In the genomic region with DNA sequence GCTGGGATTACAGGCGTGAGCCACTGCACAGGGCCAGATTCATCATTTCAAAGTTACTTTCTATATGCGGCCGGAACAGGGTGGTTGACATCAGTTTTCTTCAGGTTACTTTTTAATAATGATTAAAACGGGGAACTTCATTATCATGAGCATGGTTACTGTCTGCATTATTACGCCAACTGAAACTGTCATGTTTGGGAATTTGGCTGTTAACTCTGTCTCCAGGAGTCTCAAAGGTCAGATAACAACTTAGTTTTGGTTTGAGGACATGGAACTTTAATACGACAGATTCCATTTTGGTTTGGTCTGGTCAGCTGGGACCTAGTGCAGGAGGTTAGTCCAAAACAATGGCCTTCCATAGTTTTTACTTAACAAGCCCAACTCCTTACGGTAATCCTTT, we compare ENCODE assay signal across 10 cellular contexts. TPM values are rescaled to one million over a fixed set of nuclear protein-coding genes. Genes with fewer than 3 reads are reported as not detected.
"Had no signal": no experiment of that assay in that cellular context is flagged by ENCODE, and none has a peak within 500 bp of the region (broad histone marks: within the 10 kb centered on the region; RNA-seq: fewer than 3 reads in every experiment).

No MANE protein-coding gene starts in this region.

- H3K27ac ChIP-seq: GM23248 had no signal

- H3K9ac ChIP-seq: GM23248 had no signal

- H3K4me1 ChIP-seq: HAP-1 had no signal

- H3K4me3 ChIP-seq: GM23248, HAP-1 had no signal

- H3K36me3 ChIP-seq: HAP-1 had no signal

- H3K9me3 ChIP-seq: HAP-1 had no signal

- ATAC-seq: HCT116 had no signal

- H2AFZ ChIP-seq: GM23248 had no signal

- DNase-seq: GM23248, GOT3, H7, HFFc6, KBM-7 had no signal

RNA-seq across cellular contexts. Expression of gene CYP8B1, which starts 8.5 kb away (rescaled TPM):
- total RNA-seq: GM23248, H4, H7, HFFc6, HT-29 had no signal
- polyA plus RNA-seq: GM23248, IgD-negative memory B cell had no signal

RNA-seq across cellular contexts. Expression of gene ZNF662, which starts 38.8 kb away (rescaled TPM):
- total RNA-seq: H7, HT-29 had no signal
- polyA plus RNA-seq: IgD-negative memory B cell had no signal

RNA-seq across cellular contexts. Expression of gene ACKR2, which starts 57.9 kb away (rescaled TPM):
- total RNA-seq: H4, H7, HT-29 had no signal
- polyA plus RNA-seq: IgD-negative memory B cell had no signal
